12 cellular contexts compared by ENCODE assay signal in genomic region chr2:17918789-17919188, GRCh38. TPM values are rescaled to one million over a fixed set of nuclear protein-coding genes. Genes with fewer than 3 reads are reported as not detected.
DNase-seq lines count a peak whose midpoint lies in the region; ATAC-seq and TF ChIP-seq lines count a peak whose summit lies in the region.
"Had no signal": no experiment of that assay in that cellular context is flagged by ENCODE, and none has a peak within 500 bp of the region (broad histone marks: within the 10 kb centered on the region; RNA-seq: fewer than 3 reads in every experiment).

No MANE protein-coding gene starts in this region.

- H2AK5ac ChIP-seq in mesenchymal stem cell (ENCODE audit: low read length, severe bottlenecking), result no peak overlapping the region

- no peaks in the 10 kb centered on the region for H3K4me1 ChIP-seq in Loucy (ENCODE audit: insufficient read depth, low read length, poor library complexity, severe bottlenecking)
- peaks cover 4% of the 10 kb centered on the region for H3K4me1 ChIP-seq in mesenchymal stem cell (ENCODE audit: control insufficient read depth, insufficient read depth, low read depth, low read length)

- no peak overlapping the region for H2BK5ac ChIP-seq in mesenchymal stem cell (ENCODE audit: low read depth, low read length, poor library complexity, severe bottlenecking)

- H3K4me2 ChIP-seq in Loucy (ENCODE audit: low read depth, low read length, poor library complexity, severe bottlenecking) (no peak overlapping the region), mesenchymal stem cell (ENCODE audit: low read length, poor library complexity, severe bottlenecking) (no peak overlapping the region)

- H3K18ac ChIP-seq in mesenchymal stem cell (ENCODE audit: low read depth in 1 of 2, low read length in 2 of 2), result no peak overlapping the region

- H3K9me3 ChIP-seq in Loucy (ENCODE audit: insufficient read depth, low read depth, low read length), result no peaks in the 10 kb centered on the region
- no peaks in the 10 kb centered on the region for H3K9me3 ChIP-seq in mesenchymal stem cell (ENCODE audit: control insufficient read depth, low read length)
- H3K9me3 ChIP-seq: transverse colon had no signal

- no peaks in the 10 kb centered on the region for H3K36me3 Mint-ChIP-seq in activated CD4-positive, alpha-beta memory T cell treated with anti-CD3 and anti-CD28 coated beads, Interleukin-2, amount 10 ng/mL, durations not matched to agents 7 days and 5 days (ENCODE audit: low read depth)

- H3K4me3 Mint-ChIP-seq in activated CD4-positive, alpha-beta memory T cell treated with anti-CD3 and anti-CD28 coated beads, Interleukin-2, amount 10 ng/mL, durations not matched to agents 7 days and 5 days, result no peak overlapping the region
- H3K4me3 Mint-ChIP-seq: dendritic cell treated with granulocyte-macrophage colony-stimulating factor and Interleukin-4, amounts not matched to agents 40 ng/mL and 50 ng/mL, for 4 days had no signal

- CTCF ChIA-PET in activated CD4-positive, alpha-beta memory T cell treated with anti-CD3 and anti-CD28 coated beads, Interleukin-2, amount 10 ng/mL, durations not matched to agents 7 days and 5 days (lab: Charles Lee), result no interaction called here

- H3K27me3 Mint-ChIP-seq in activated CD4-positive, alpha-beta memory T cell treated with anti-CD3 and anti-CD28 coated beads, Interleukin-2, amount 10 ng/mL, durations not matched to agents 7 days and 5 days, result no peaks in the 10 kb centered on the region
- H3K27me3 Mint-ChIP-seq: dendritic cell treated with granulocyte-macrophage colony-stimulating factor and Interleukin-4, amounts not matched to agents 40 ng/mL and 50 ng/mL, for 4 days had no signal

- H3K9ac ChIP-seq in Loucy (ENCODE audit: low read depth, low read length, poor library complexity, severe bottlenecking), result no peak overlapping the region
- no peak overlapping the region for H3K9ac ChIP-seq in mesenchymal stem cell (ENCODE audit: low read length)

- H2AFZ ChIP-seq in Loucy (ENCODE audit: low read length) (0 out of 2 replicates have a peak overlapping the region, but pooled peaks have one; percentile 59), mesenchymal stem cell (ENCODE audit: low read depth, low read length) (no peak overlapping the region)

- H3K14ac ChIP-seq in mesenchymal stem cell (ENCODE audit: low read length in 2 of 2), result no peak overlapping the region

- H4K8ac ChIP-seq in mesenchymal stem cell (ENCODE audit: low read length), result no peak overlapping the region

- no peaks in the 10 kb centered on the region for H3K9me2 ChIP-seq in Loucy (replicated peaks; ENCODE audit: low read depth, low read length)

- no peak overlapping the region for H3K4ac ChIP-seq in mesenchymal stem cell (ENCODE audit: low read depth in 1 of 2, low read length in 2 of 2)

- H3K9me3 Mint-ChIP-seq in activated CD4-positive, alpha-beta memory T cell treated with anti-CD3 and anti-CD28 coated beads, Interleukin-2, amount 10 ng/mL, durations not matched to agents 7 days and 5 days, result no peaks in the 10 kb centered on the region
- H3K9me3 Mint-ChIP-seq: dendritic cell treated with granulocyte-macrophage colony-stimulating factor and Interleukin-4, amounts not matched to agents 40 ng/mL and 50 ng/mL, for 4 days had no signal

- DNase-seq in DMS153 (lab: John Stamatoyannopoulos, UW) (peak; percentile 4), astrocyte of the spinal cord (ENCODE audit: low read depth, low spot score) (peak; percentile 24), mesenchymal stem cell (peak; percentile 10), occipital lobe (lab: John Stamatoyannopoulos, UW) (no peak), NCI-H146 treated with DMSO at 0.1 percent for 48 hours (lab: John Stamatoyannopoulos, UW; ENCODE audit: unreplicated experiment) (no peak)
- DNase-seq in activated CD4-positive, alpha-beta memory T cell treated with anti-CD3 and anti-CD28 coated beads, Interleukin-2, amount 10 ng/mL, durations not matched to agents 7 days and 5 days, result no peak
- DNase-seq: activated CD4-positive, alpha-beta T cell treated with anti-CD3 and anti-CD28 coated beads for 1 hour; activated gamma-delta T cell; transverse colon had no signal

- no peak overlapping the region for H2BK12ac ChIP-seq in mesenchymal stem cell (ENCODE audit: low read length in 2 of 2)

- H3K79me2 ChIP-seq in Loucy (ENCODE audit: insufficient read depth, low read length), result no peaks in the 10 kb centered on the region

- H3K4me1 Mint-ChIP-seq in activated CD4-positive, alpha-beta memory T cell treated with anti-CD3 and anti-CD28 coated beads, Interleukin-2, amount 10 ng/mL, durations not matched to agents 7 days and 5 days, result no peaks in the 10 kb centered on the region

- no peak overlapping the region for H3K27ac Mint-ChIP-seq in activated CD4-positive, alpha-beta memory T cell treated with anti-CD3 and anti-CD28 coated beads, Interleukin-2, amount 10 ng/mL, durations not matched to agents 7 days and 5 days
- H3K27ac Mint-ChIP-seq: dendritic cell treated with granulocyte-macrophage colony-stimulating factor and Interleukin-4, amounts not matched to agents 40 ng/mL and 50 ng/mL, for 4 days had no signal

- H3K36me3 ChIP-seq in Loucy (ENCODE audit: insufficient read depth, low read length) (no peaks in the 10 kb centered on the region), mesenchymal stem cell (ENCODE audit: control insufficient read depth in 1 of 2, insufficient read depth in 2 of 2, low read depth in 1 of 2, low read length in 2 of 2) (no peaks in the 10 kb centered on the region)
- H3K36me3 ChIP-seq: transverse colon had no signal

- no peak overlapping the region for H2BK15ac ChIP-seq in mesenchymal stem cell (ENCODE audit: low read depth, poor library complexity, severe bottlenecking)

- no peak overlapping the region for H3K27ac ChIP-seq in mesenchymal stem cell (ENCODE audit: low read length, poor library complexity, severe bottlenecking)
- H3K27ac ChIP-seq: transverse colon had no signal

- no peak overlapping the region for H3K23ac ChIP-seq in mesenchymal stem cell (ENCODE audit: low read length in 2 of 2)

- H3K27me3 ChIP-seq in Loucy (ENCODE audit: insufficient read depth, low read length, poor library complexity, severe bottlenecking) (no peaks in the 10 kb centered on the region), mesenchymal stem cell (ENCODE audit: control insufficient read depth in 1 of 2, insufficient read depth in 1 of 2, low read length in 2 of 2) (no peaks in the 10 kb centered on the region)
- H3K27me3 ChIP-seq: transverse colon had no signal

- H4K20me1 ChIP-seq in Loucy (ENCODE audit: insufficient read depth, low read length, poor library complexity, severe bottlenecking), result no peaks in the 10 kb centered on the region

- H3F3A ChIP-seq in Loucy (ENCODE audit: low read depth), result no peaks in the 10 kb centered on the region

- in situ Hi-C loops in astrocyte of the spinal cord (cut with HindIII; ENCODE audit: low sequenced_read_pairs), result no loop called here

- TF ChIP-seq CTCF in Loucy (conservative IDR thresholded peaks at IDR 0.05; ENCODE audit: low read length) (peak; percentile 28; the same call in 1 of the 2 replicates), astrocyte of the spinal cord (IDR thresholded peaks at IDR 0.05; ENCODE audit: low read depth, low read length) (peak; percentile 30)

- WGBS in mesenchymal stem cell, result 33% methylated on average over 1 of the region's 1 CpG

- no peak overlapping the region for H3K4me3 ChIP-seq in Loucy (ENCODE audit: low read length, poor library complexity, severe bottlenecking)
- H3K4me3 ChIP-seq in astrocyte of the spinal cord (ENCODE audit: low read depth, low read length), result no peak overlapping the region
- no peak overlapping the region for H3K4me3 ChIP-seq in mesenchymal stem cell (ENCODE audit: insufficient read depth in 1 of 2, low read depth in 1 of 2, low read length in 2 of 2)
- H3K4me3 ChIP-seq: transverse colon had no signal

- no peak overlapping the region for H4K91ac ChIP-seq in mesenchymal stem cell (ENCODE audit: low read length)

- peaks cover 10% of the 10 kb centered on the region for H3K79me1 ChIP-seq in mesenchymal stem cell (replicated peaks; ENCODE audit: low read length, poor library complexity, severe bottlenecking)

- no peak overlapping the region for H2BK120ac ChIP-seq in mesenchymal stem cell (ENCODE audit: low read depth, low read length)

- POLR2A ChIA-PET in activated CD4-positive, alpha-beta memory T cell treated with anti-CD3 and anti-CD28 coated beads, Interleukin-2, amount 10 ng/mL, durations not matched to agents 7 days and 5 days (lab: Charles Lee), result no interaction called here

- no peak for ATAC-seq in GM18909 (IDR thresholded peaks at IDR 0.05; ENCODE audit: poor library complexity, unreplicated experiment)

RNA-seq across cellular contexts. Expression of gene KCNS3, which starts 40.3 kb away (rescaled TPM):
- polyA plus RNA-seq in mesenchymal stem cell (2013, experiment 1 of 2), result 5.2 TPM
- 5.2 TPM for polyA plus RNA-seq in mesenchymal stem cell (2013, experiment 2 of 2)
- total RNA-seq in activated CD4-positive, alpha-beta memory T cell treated with anti-CD3 and anti-CD28 coated beads, Interleukin-2, amount 10 ng/mL, durations not matched to agents 7 days and 5 days, result not detected
- 3.4 TPM for total RNA-seq in occipital lobe

Comparison
In these comparisons a context has a peak if more than half of its experiments do, and no peak if none do; other contexts are left out.
1. DNase-seq: peak in DMS153 (single experiment), astrocyte of the spinal cord (single experiment) and mesenchymal stem cell (single experiment); none in activated CD4-positive, alpha-beta memory T cell treated with anti-CD3 and anti-CD28 coated beads, Interleukin-2, amount 10 ng/mL, durations not matched to agents 7 days and 5 days (single experiment), occipital lobe (single experiment) and NCI-H146 treated with DMSO at 0.1 percent for 48 hours (single experiment).